7 cellular contexts compared by ENCODE assay signal in genomic region chr9:42437057-42437759, GRCh38.
DNase-seq lines count a peak whose midpoint lies in the region; ATAC-seq lines count a peak whose summit lies in the region.
"Not testable (repeated sequence)": the region's sequence is repeated elsewhere in the genome, so short reads cannot be mapped to it uniquely, and the experiment has no call there.

No MANE protein-coding gene starts in this region.

- peak overlapping the region; percentile 14 for H3K4me3 Mint-ChIP-seq in T-helper 1 cell treated with Interleukin-12 subunit alpha and Interleukin-12 subunit beta and Interleukin-4 antibody, amounts not matched to agents 30 μg/mL and 1 μg/mL, for 36 hours
- H3K4me3 Mint-ChIP-seq in effector memory CD8-positive, alpha-beta T cell = not testable (repeated sequence)

- H3K9me3 Mint-ChIP-seq in T-helper 1 cell treated with Interleukin-12 subunit alpha and Interleukin-12 subunit beta and Interleukin-4 antibody, amounts not matched to agents 30 μg/mL and 1 μg/mL, for 36 hours; effector memory CD8-positive, alpha-beta T cell: not testable (repeated sequence)

- peak; percentile 23 for DNase-seq in Caki2 (ENCODE audit: low read depth)
- not testable (repeated sequence) for DNase-seq in effector memory CD8-positive, alpha-beta T cell

- in situ Hi-C loops in Caki2 (cut with HindIII; ENCODE audit: low pct_unique_long_range_greater_than_20kb, low sequenced_read_pairs) = not testable (repeated sequence)

- not testable (repeated sequence) for H3K4me1 Mint-ChIP-seq in T-helper 1 cell treated with Interleukin-12 subunit alpha and Interleukin-12 subunit beta and Interleukin-4 antibody, amounts not matched to agents 30 μg/mL and 1 μg/mL, for 36 hours (ENCODE audit: low read depth); effector memory CD8-positive, alpha-beta T cell (ENCODE audit: low read depth in 2 of 2)

- not testable (repeated sequence) for H3K27me3 Mint-ChIP-seq in T-helper 1 cell treated with Interleukin-12 subunit alpha and Interleukin-12 subunit beta and Interleukin-4 antibody, amounts not matched to agents 30 μg/mL and 1 μg/mL, for 36 hours (ENCODE audit: low read depth); effector memory CD8-positive, alpha-beta T cell

- ATAC-seq in GM18907 (IDR thresholded peaks at IDR 0.05; ENCODE audit: unreplicated experiment) (peak; percentile 67), GM19452 (IDR thresholded peaks at IDR 0.05; ENCODE audit: unreplicated experiment) (peak; percentile 61), GM21786 (IDR thresholded peaks at IDR 0.05; ENCODE audit: unreplicated experiment) (peak; percentile 53), HG03378 (IDR thresholded peaks at IDR 0.05; ENCODE audit: unreplicated experiment) (peak; percentile 54)
- ATAC-seq in effector memory CD8-positive, alpha-beta T cell (replicated peaks) = peak; percentile 54

- not testable (repeated sequence) for H3K36me3 Mint-ChIP-seq in T-helper 1 cell treated with Interleukin-12 subunit alpha and Interleukin-12 subunit beta and Interleukin-4 antibody, amounts not matched to agents 30 μg/mL and 1 μg/mL, for 36 hours (ENCODE audit: low read depth); effector memory CD8-positive, alpha-beta T cell (ENCODE audit: insufficient read depth)

- not testable (repeated sequence) for H3K27ac Mint-ChIP-seq in T-helper 1 cell treated with Interleukin-12 subunit alpha and Interleukin-12 subunit beta and Interleukin-4 antibody, amounts not matched to agents 30 μg/mL and 1 μg/mL, for 36 hours; effector memory CD8-positive, alpha-beta T cell
